Comparison of ENCODE assay signal across 16 cellular contexts in the genomic region with DNA sequence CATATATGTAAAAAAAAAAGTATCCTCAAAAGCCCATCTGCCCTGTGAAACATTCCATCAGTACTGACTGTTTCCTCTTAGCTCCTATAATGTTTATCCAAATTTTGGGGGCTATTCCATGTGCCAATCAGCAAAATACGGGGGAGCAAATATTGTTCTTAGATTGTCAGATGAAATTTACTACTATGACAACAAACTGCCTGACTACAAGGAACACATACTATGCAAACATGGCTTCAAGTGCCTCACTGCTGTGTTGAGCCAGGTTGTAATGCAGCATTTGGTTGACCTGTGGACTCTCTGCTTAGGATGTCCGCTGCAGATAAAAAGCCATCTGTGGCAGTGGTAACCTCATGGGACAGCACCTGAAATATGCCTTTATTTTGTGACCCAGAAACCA.
A peak's percentile ranks its signal among the peaks of the same experiment; 100 is the strongest.
DNase-seq lines count a peak whose midpoint lies in the region; TF ChIP-seq lines count a peak whose summit lies in the region.
"Had no signal": no experiment of that assay in that cellular context is flagged by ENCODE, and none has a peak within 500 bp of the region (broad histone marks: within the 10 kb centered on the region; RNA-seq: fewer than 3 reads in every experiment).

No MANE protein-coding gene starts in this region.

- H3K9ac ChIP-seq in mammary epithelial cell (ENCODE audit: insufficient read depth, low read length), result no peak overlapping the region
- H3K9ac ChIP-seq: BLaER1 treated with 17β-estradiol and CSF1 and Interleukin-3, amounts not matched to agents 10 nM and 100 nM had no signal

- H3K27ac Mint-ChIP-seq in CD8-positive, alpha-beta memory T cell, result no peak overlapping the region
- H3K27ac Mint-ChIP-seq: B cell; CD8-positive, alpha-beta T cell; HFFc6 had no signal

- BruUV-seq in mammary epithelial cell (replicated peaks; lab: Mats Ljungman, UMichigan), result no TSS peak

- intact Hi-C loops in mammary epithelial cell (cut with micrococcal nuclease) (no loop called here), prostate gland (cut with DNase I) (no loop called here)

- H3K36me3 ChIP-seq in mammary epithelial cell (ENCODE audit: insufficient read depth, low read length), result no peaks in the 10 kb centered on the region
- no peaks in the 10 kb centered on the region for H3K36me3 ChIP-seq in hepatocyte (replicated peaks; ENCODE audit: insufficient read depth, low read depth)
- no peaks in the 10 kb centered on the region for H3K36me3 ChIP-seq in prostate gland
- H3K36me3 ChIP-seq in CD8-positive, alpha-beta memory T cell (ENCODE audit: insufficient read depth, low read length), result no peaks in the 10 kb centered on the region
- H3K36me3 ChIP-seq: BLaER1 treated with 17β-estradiol and CSF1 and Interleukin-3, amounts not matched to agents 10 nM and 100 nM had no signal

- H3K79me2 ChIP-seq in mammary epithelial cell (ENCODE audit: insufficient read depth, low read length), result no peaks in the 10 kb centered on the region
- no peaks in the 10 kb centered on the region for H3K79me2 ChIP-seq in hepatocyte

- peaks cover 0 to 20% (median 1%) of the 10 kb centered on the region in 3 donors for H3K36me3 Mint-ChIP-seq in CD8-positive, alpha-beta memory T cell
- H3K36me3 Mint-ChIP-seq: CD8-positive, alpha-beta T cell had no signal

- TF ChIP-seq POLR2A in prostate gland (IDR thresholded peaks at IDR 0.05), result no peak

- H3K27me3 ChIP-seq in mammary epithelial cell (ENCODE audit: insufficient read depth, low read length) (no peaks in the 10 kb centered on the region), hepatocyte (no peaks in the 10 kb centered on the region), prostate gland (replicated peaks; ENCODE audit: insufficient read depth) (no peaks in the 10 kb centered on the region)
- H3K27me3 ChIP-seq in CD8-positive, alpha-beta memory T cell (ENCODE audit: insufficient read depth, low read length, poor library complexity, severe bottlenecking), result no peaks in the 10 kb centered on the region
- H3K27me3 ChIP-seq: BLaER1 treated with 17β-estradiol and CSF1 and Interleukin-3, amounts not matched to agents 10 nM and 100 nM had no signal

- CTCF ChIA-PET in mammary epithelial cell (lab: Charles Lee; ENCODE audit: low non-redundant PET), result no interaction called here
- CTCF ChIA-PET in CD8-positive, alpha-beta memory T cell (lab: Charles Lee), result no interaction called here

- peaks cover 0 to 3% of the 10 kb centered on the region in 2 donors for H3K27me3 Mint-ChIP-seq in CD8-positive, alpha-beta memory T cell
- H3K27me3 Mint-ChIP-seq: B cell had no signal

- no peak overlapping the region for H2AFZ ChIP-seq in mammary epithelial cell (ENCODE audit: low read depth, low read length)
- no peak overlapping the region for H2AFZ ChIP-seq in hepatocyte

- H4K20me1 ChIP-seq in mammary epithelial cell (ENCODE audit: insufficient read depth, low read length) (no peaks in the 10 kb centered on the region), hepatocyte (ENCODE audit: insufficient read depth, poor library complexity, severe bottlenecking) (no peaks in the 10 kb centered on the region)
- H4K20me1 ChIP-seq: BLaER1 treated with 17β-estradiol and CSF1 and Interleukin-3, amounts not matched to agents 10 nM and 100 nM had no signal

- H3K4me1 ChIP-seq in mammary epithelial cell (ENCODE audit: insufficient read depth, low read length) (no peaks in the 10 kb centered on the region), hepatocyte (ENCODE audit: insufficient read depth) (no peaks in the 10 kb centered on the region), prostate gland (replicated peaks) (no peaks in the 10 kb centered on the region)
- H3K4me1 ChIP-seq in CD8-positive, alpha-beta memory T cell (ENCODE audit: insufficient read depth, low read length), result no peaks in the 10 kb centered on the region
- H3K4me1 ChIP-seq: BLaER1 treated with 17β-estradiol and CSF1 and Interleukin-3, amounts not matched to agents 10 nM and 100 nM; Caco-2 had no signal

- H3K9me3 Mint-ChIP-seq in CD8-positive, alpha-beta memory T cell, result peaks cover 0 to 8% (median 3%) of the 10 kb centered on the region in 5 donors
- H3K9me3 Mint-ChIP-seq: HFFc6 had no signal

- no peaks in the 10 kb centered on the region for H3K9me3 ChIP-seq in mammary epithelial cell (replicated peaks; ENCODE audit: insufficient read depth, low read length)
- no peaks in the 10 kb centered on the region for H3K9me3 ChIP-seq in hepatocyte (ENCODE audit: low read depth)
- H3K9me3 ChIP-seq in prostate gland, result no peaks in the 10 kb centered on the region
- H3K9me3 ChIP-seq in CD8-positive, alpha-beta memory T cell (ENCODE audit: low read length), result no peaks in the 10 kb centered on the region
- H3K9me3 ChIP-seq: Caco-2 had no signal

- no peak for TF ChIP-seq CTCF in mammary epithelial cell (conservative IDR thresholded peaks at IDR 0.05 in 1 of 2, IDR thresholded peaks at IDR 0.05 in 1 of 2; ENCODE audit: extremely low read depth in 1 of 2, insufficient read depth in 1 of 2, low read depth in 1 of 2, low read length in 2 of 2)
- TF ChIP-seq CTCF in hepatocyte (IDR thresholded peaks at IDR 0.05; ENCODE audit: poor library complexity), result no peak
- no peak for TF ChIP-seq CTCF in prostate gland (IDR thresholded peaks at IDR 0.05)

- dilution Hi-C loops in mammary epithelial cell (cut with HindIII; ENCODE audit: low sequenced_read_pairs), result no loop called here

- WGBS in mammary epithelial cell (ENCODE audit: low coverage, missing lambda C conversion rate), result 76% methylated on average over 2 of the region's 2 CpGs
- WGBS in hepatocyte (ENCODE audit: low lambda C conversion rate, missing lambda C conversion rate), result 40% methylated on average over 2 of the region's 2 CpGs
- WGBS in prostate gland, result 45% methylated on average over 2 of the region's 2 CpGs

- in situ Hi-C loops in T47D (cut with HindIII; ENCODE audit: low pct_unique_long_range_greater_than_20kb, low sequenced_read_pairs) (no loop called here), mammary epithelial cell (cut with MboI; ENCODE audit: low sequenced_read_pairs in 2 of 2) (no loop called here)

- H3K4me1 Mint-ChIP-seq in CD8-positive, alpha-beta memory T cell, result no peaks in the 10 kb centered on the region

- H3K27ac ChIP-seq in mammary epithelial cell (ENCODE audit: insufficient read depth, low read depth, low read length) (no peak overlapping the region), hepatocyte (no peak overlapping the region), prostate gland (no peak overlapping the region)
- no peak overlapping the region for H3K27ac ChIP-seq in CD8-positive, alpha-beta memory T cell (ENCODE audit: low read depth, low read length)
- H3K27ac ChIP-seq: BLaER1 treated with 17β-estradiol and CSF1 and Interleukin-3, amounts not matched to agents 10 nM and 100 nM; HL-60 had no signal

- POLR2A ChIA-PET in CD8-positive, alpha-beta memory T cell (lab: Charles Lee), result no interaction called here

- no peaks in the 10 kb centered on the region for H3K9me2 ChIP-seq in hepatocyte (replicated peaks; ENCODE audit: insufficient read depth)

- peak; percentile 19 to 72 for DNase-seq in T47D (ENCODE audit: low read depth in 1 of 2, low spot score in 1 of 2)
- DNase-seq in mammary epithelial cell, result no peak
- peak; percentile 19 for DNase-seq in hepatocyte (ENCODE audit: low spot score)
- peak; percentile 14 for DNase-seq in prostate gland (ENCODE audit: low spot score)
- DNase-seq in SKM-1 (lab: John Stamatoyannopoulos, UW; ENCODE audit: unreplicated experiment), result no peak
- DNase-seq in CD8-positive, alpha-beta memory T cell, result no peak
- DNase-seq: CD8-positive, alpha-beta T cell; GOT3; H7; HFFc6; IMR-90 had no signal

- H3K4me2 ChIP-seq in mammary epithelial cell (ENCODE audit: insufficient read depth, low read depth, low read length), result no peak overlapping the region
- no peak overlapping the region for H3K4me2 ChIP-seq in hepatocyte
- H3K4me2 ChIP-seq: BLaER1 treated with 17β-estradiol and CSF1 and Interleukin-3, amounts not matched to agents 10 nM and 100 nM had no signal

- no peak overlapping the region for H3K4me3 ChIP-seq in mammary epithelial cell (replicated peaks in 1 of 3; ENCODE audit: insufficient read depth in 1 of 3, low read depth in 2 of 3, low read length in 3 of 3)
- H3K4me3 ChIP-seq in hepatocyte, result no peak overlapping the region
- no peak overlapping the region for H3K4me3 ChIP-seq in prostate gland
- no peak overlapping the region for H3K4me3 ChIP-seq in CD8-positive, alpha-beta memory T cell (ENCODE audit: low read length)
- H3K4me3 ChIP-seq: BLaER1 treated with 17β-estradiol and CSF1 and Interleukin-3, amounts not matched to agents 10 nM and 100 nM; K562 had no signal

- no peak overlapping the region for H3K4me3 Mint-ChIP-seq in CD8-positive, alpha-beta memory T cell
- H3K4me3 Mint-ChIP-seq: B cell; CD8-positive, alpha-beta T cell; HFFc6 had no signal

Comparison
In these comparisons a context has a peak if more than half of its experiments do, and no peak if none do; other contexts are left out.
1. DNase-seq: peak in T47D (2 of 2), hepatocyte (single experiment) and prostate gland (single experiment); none in mammary epithelial cell (single experiment), SKM-1 (single experiment) and CD8-positive, alpha-beta memory T cell (0 of 5).